15 cellular contexts compared by ENCODE assay signal in genomic region chr9:89419978-89420394, GRCh38.
A peak's percentile ranks its signal among the peaks of the same experiment; 100 is the strongest.
DNase-seq lines count a peak whose midpoint lies in the region; ATAC-seq and TF ChIP-seq lines count a peak whose summit lies in the region.
"Had no signal": no experiment of that assay in that cellular context is flagged by ENCODE, and none has a peak within 500 bp of the region (broad histone marks: within the 10 kb centered on the region; RNA-seq: fewer than 3 reads in every experiment).

No MANE protein-coding gene starts in this region.

- no peak overlapping the region for H3K4me2 ChIP-seq in osteoblast (ENCODE audit: insufficient read depth, low read length)
- H3K4me2 ChIP-seq: PC-9 had no signal

- intact Hi-C loops in activated CD4-positive, alpha-beta T cell treated with anti-CD3 and anti-CD28 coated beads for 36 hours (cut with DNase I, micrococcal nuclease): loop anchor here (1.0 to 10.0 kb wide), 9 partner anchors 10 to 2002 kb away; partner anchors contain the start of genes NFIL3 (in 1 of the 2) and SECISBP2 (in 1 of the 2)

- peak overlapping the region; percentile 88 for H3K27ac Mint-ChIP-seq in activated CD4-positive, alpha-beta T cell treated with anti-CD3 and anti-CD28 coated beads for 36 hours
- peak overlapping the region; percentile 88 for H3K27ac Mint-ChIP-seq in activated CD8-positive, alpha-beta T cell treated with anti-CD3 and anti-CD28 coated beads, Interleukin-2, amount 10 ng/mL, durations not matched to agents 7 days and 5 days

- H3K36me3 Mint-ChIP-seq in activated CD4-positive, alpha-beta T cell treated with anti-CD3 and anti-CD28 coated beads for 36 hours (ENCODE audit: low read depth): peaks cover 78% of the 10 kb centered on the region
- H3K36me3 Mint-ChIP-seq in activated CD8-positive, alpha-beta T cell treated with anti-CD3 and anti-CD28 coated beads, Interleukin-2, amount 10 ng/mL, durations not matched to agents 7 days and 5 days (ENCODE audit: low read depth): peaks cover 85% of the 10 kb centered on the region

- no peaks in the 10 kb centered on the region for H3K79me2 ChIP-seq in osteoblast (ENCODE audit: insufficient read depth, low read length)

- POLR2A ChIA-PET in activated CD4-positive, alpha-beta T cell treated with anti-CD3 and anti-CD28 coated beads for 36 hours (lab: Charles Lee): interaction anchor here (0.7 kb wide), 1 partner anchor 185 kb away, joined by 3 read pairs; no protein-coding TSS in a partner anchor
- POLR2A ChIA-PET in activated CD8-positive, alpha-beta T cell treated with anti-CD3 and anti-CD28 coated beads, Interleukin-2, amount 10 ng/mL, durations not matched to agents 7 days and 5 days (lab: Charles Lee): interaction anchor here (0.9 to 1.5 kb wide), 3 partner anchors 9 to 117 kb away, joined by 3 to 4 read pairs (median 4); no protein-coding TSS in a partner anchor

- CTCF ChIA-PET in activated CD4-positive, alpha-beta T cell treated with anti-CD3 and anti-CD28 coated beads for 36 hours (lab: Charles Lee): interaction anchor here (0.8 to 4.4 kb wide), 5 partner anchors 10 to 178 kb away, joined by 3 to 27 read pairs (median 4); no protein-coding TSS in a partner anchor
- CTCF ChIA-PET in activated CD8-positive, alpha-beta T cell treated with anti-CD3 and anti-CD28 coated beads, Interleukin-2, amount 10 ng/mL, durations not matched to agents 7 days and 5 days (lab: Charles Lee): interaction anchor here (1.0 kb wide), 1 partner anchor 12 kb away, joined by 3 read pairs; no protein-coding TSS in a partner anchor

- ATAC-seq in activated CD4-positive, alpha-beta T cell treated with anti-CD3 and anti-CD28 coated beads for 36 hours: peak; percentile 48
- ATAC-seq in activated CD8-positive, alpha-beta T cell treated with anti-CD3 and anti-CD28 coated beads, Interleukin-2, amount 10 ng/mL, durations not matched to agents 7 days and 5 days: peak; percentile 13
- ATAC-seq in HG02840 (IDR thresholded peaks at IDR 0.05; ENCODE audit: low FRiP score, unreplicated experiment) (no peak), HG03108 (IDR thresholded peaks at IDR 0.05; ENCODE audit: unreplicated experiment) (no peak)

- H2AFZ ChIP-seq in osteoblast (ENCODE audit: low read length): no peak overlapping the region
- H2AFZ ChIP-seq: PC-9 had no signal

- DNase-seq in activated CD4-positive, alpha-beta T cell treated with anti-CD3 and anti-CD28 coated beads for 36 hours: peak; percentile 80
- DNase-seq in activated CD4-positive, alpha-beta T cell treated with anti-CD3 and anti-CD28 coated beads for 1 hour: no peak
- DNase-seq in activated CD8-positive, alpha-beta T cell treated with anti-CD3 and anti-CD28 coated beads, Interleukin-2, amount 10 ng/mL, durations not matched to agents 7 days and 5 days: peak; percentile 55
- peak; percentile 34 for DNase-seq in kidney tubule cell (ENCODE audit: low spot score)
- DNase-seq in stimulated activated naive CD4-positive, alpha-beta T cell treated with Interleukin-2 at 50 U/mL for 16 hours (lab: John Stamatoyannopoulos, UW): peak; percentile 45
- DNase-seq in osteoblast (ENCODE audit: insufficient read length, low spot score, missing footprints): no peak
- DNase-seq: hippocampal formation, KG1, mesendoderm, PC-9 had no signal

- no peak overlapping the region for H3K27ac ChIP-seq in osteoblast (ENCODE audit: low read depth, low read length)
- H3K27ac ChIP-seq: cardiac muscle cell, PC-9, psoas muscle, tibial nerve had no signal

- H3K9me3 Mint-ChIP-seq in activated CD4-positive, alpha-beta T cell treated with anti-CD3 and anti-CD28 coated beads for 36 hours (ENCODE audit: low read depth): peaks cover 15% of the 10 kb centered on the region
- peaks cover 3% of the 10 kb centered on the region for H3K9me3 Mint-ChIP-seq in activated CD8-positive, alpha-beta T cell treated with anti-CD3 and anti-CD28 coated beads, Interleukin-2, amount 10 ng/mL, durations not matched to agents 7 days and 5 days (ENCODE audit: insufficient read depth)

- H3K4me1 ChIP-seq in osteoblast (ENCODE audit: insufficient read depth, low read length): peaks cover 16% of the 10 kb centered on the region
- H3K4me1 ChIP-seq: tibial nerve had no signal

- no peak for TF ChIP-seq CTCF in osteoblast (IDR thresholded peaks at IDR 0.05; ENCODE audit: extremely low read depth, low read depth, low read length)

- no peaks in the 10 kb centered on the region for H4K20me1 ChIP-seq in osteoblast (ENCODE audit: insufficient read depth, low read length)

- no peaks in the 10 kb centered on the region for H3K36me3 ChIP-seq in osteoblast (ENCODE audit: insufficient read depth, low read length)
- H3K36me3 ChIP-seq: cardiac muscle cell had no signal

- H3K27me3 ChIP-seq in osteoblast (ENCODE audit: insufficient read depth, low read length): no peaks in the 10 kb centered on the region
- H3K27me3 ChIP-seq: cardiac muscle cell, tibial nerve had no signal

- no peaks in the 10 kb centered on the region for H3K27me3 Mint-ChIP-seq in activated CD4-positive, alpha-beta T cell treated with anti-CD3 and anti-CD28 coated beads for 36 hours
- no peaks in the 10 kb centered on the region for H3K27me3 Mint-ChIP-seq in activated CD8-positive, alpha-beta T cell treated with anti-CD3 and anti-CD28 coated beads, Interleukin-2, amount 10 ng/mL, durations not matched to agents 7 days and 5 days (ENCODE audit: low read depth)

- peaks cover 96% of the 10 kb centered on the region for H3K4me1 Mint-ChIP-seq in activated CD4-positive, alpha-beta T cell treated with anti-CD3 and anti-CD28 coated beads for 36 hours
- peaks cover 97% of the 10 kb centered on the region for H3K4me1 Mint-ChIP-seq in activated CD8-positive, alpha-beta T cell treated with anti-CD3 and anti-CD28 coated beads, Interleukin-2, amount 10 ng/mL, durations not matched to agents 7 days and 5 days (ENCODE audit: low read depth)

- no peak overlapping the region for H3K4me3 ChIP-seq in osteoblast (ENCODE audit: insufficient read depth, low read length)
- H3K4me3 ChIP-seq: cardiac muscle cell, PC-9, psoas muscle, tibial nerve had no signal

- no peaks in the 10 kb centered on the region for H3K9me3 ChIP-seq in osteoblast (ENCODE audit: low read depth, low read length)
- H3K9me3 ChIP-seq: psoas muscle, tibial nerve had no signal

- peak overlapping the region; percentile 74 for H3K4me3 Mint-ChIP-seq in activated CD4-positive, alpha-beta T cell treated with anti-CD3 and anti-CD28 coated beads for 36 hours
- H3K4me3 Mint-ChIP-seq in activated CD8-positive, alpha-beta T cell treated with anti-CD3 and anti-CD28 coated beads, Interleukin-2, amount 10 ng/mL, durations not matched to agents 7 days and 5 days: peak overlapping the region; percentile 74

Comparison
In these comparisons a context has a peak if more than half of its experiments do, and no peak if none do; other contexts are left out.
1. DNase-seq: peak in activated CD4-positive, alpha-beta T cell treated with anti-CD3 and anti-CD28 coated beads for 36 hours (single experiment), activated CD8-positive, alpha-beta T cell treated with anti-CD3 and anti-CD28 coated beads, Interleukin-2, amount 10 ng/mL, durations not matched to agents 7 days and 5 days (single experiment), kidney tubule cell (single experiment) and stimulated activated naive CD4-positive, alpha-beta T cell treated with Interleukin-2 at 50 U/mL for 16 hours (single experiment); none in activated CD4-positive, alpha-beta T cell treated with anti-CD3 and anti-CD28 coated beads for 1 hour (single experiment) and osteoblast (single experiment).
2. ATAC-seq: peak in activated CD4-positive, alpha-beta T cell treated with anti-CD3 and anti-CD28 coated beads for 36 hours (single experiment) and activated CD8-positive, alpha-beta T cell treated with anti-CD3 and anti-CD28 coated beads, Interleukin-2, amount 10 ng/mL, durations not matched to agents 7 days and 5 days (single experiment); none in HG02840 (single experiment) and HG03108 (single experiment).